ENCODE assay signal across 8 cellular contexts in genomic region chr19:3987619-3988371, GRCh38. TPM values are rescaled to one million over a fixed set of nuclear protein-coding genes. Genes with fewer than 3 reads are reported as not detected.
DNase-seq lines count a peak whose midpoint lies in the region; ATAC-seq, FAIRE-seq and TF ChIP-seq lines count a peak whose summit lies in the region.

No MANE protein-coding gene starts in this region.

- peaks cover 21% of the 10 kb centered on the region for H3K36me3 ChIP-seq in A673 (ENCODE audit: insufficient read depth, low read length, poor library complexity, severe bottlenecking)
- peaks cover 13% of the 10 kb centered on the region for H3K36me3 ChIP-seq in neutrophil
- peaks cover 0 to 16% (median 15%) of the 10 kb centered on the region in 5 donors for H3K36me3 ChIP-seq in subcutaneous abdominal adipose tissue (ENCODE audit: control insufficient read depth in 5 of 5, insufficient read depth in 5 of 5, low read length in 5 of 5)

- H3K9me3 ChIP-seq in A673 (ENCODE audit: low read depth, low read length, poor library complexity, severe bottlenecking) = no peaks in the 10 kb centered on the region
- no peaks in the 10 kb centered on the region for H3K9me3 ChIP-seq in neutrophil
- no peaks in the 10 kb centered on the region for H3K9me3 ChIP-seq in subcutaneous abdominal adipose tissue (ENCODE audit: control insufficient read depth in 5 of 5, low read length in 5 of 5)

- peaks cover 24% of the 10 kb centered on the region for H3K4me1 ChIP-seq in A673 (ENCODE audit: insufficient read depth, low read length, poor library complexity, severe bottlenecking)
- H3K4me1 ChIP-seq in neutrophil (ENCODE audit: control insufficient read depth in 1 of 2, insufficient read depth in 1 of 2, low read depth in 1 of 2, low read length in 1 of 2) = peaks cover 41 to 46% of the 10 kb centered on the region in 2 experiments
- H3K4me1 ChIP-seq in subcutaneous abdominal adipose tissue (ENCODE audit: control insufficient read depth in 5 of 5, insufficient read depth in 5 of 5, low read length in 5 of 5) = peaks cover 19 to 53% (median 50%) of the 10 kb centered on the region in 5 donors

- H3K27me3 ChIP-seq in A673 (replicated peaks; ENCODE audit: insufficient read depth, low read depth, low read length, poor library complexity) (no peaks in the 10 kb centered on the region), neutrophil (peaks cover 5% of the 10 kb centered on the region), subcutaneous abdominal adipose tissue (ENCODE audit: control insufficient read depth in 5 of 5, insufficient read depth in 4 of 5, low read length in 5 of 5) (no peaks in the 10 kb centered on the region)

- no peak overlapping the region for H3K9ac ChIP-seq in subcutaneous abdominal adipose tissue (ENCODE audit: low read length in 5 of 5)

- CTCF ChIA-PET in A673 (lab: Charles Lee) = interaction anchor here (0.5 to 1.5 kb wide), 22 partner anchors 17 to 1037 kb away, joined by 3 to 16 read pairs (median 6); partner anchors contain the start of genes MPND, MRPL54 and PIAS4

- peak overlapping the region; percentile 98 for H3K4me3 ChIP-seq in A673 (ENCODE audit: low read depth, low read length, poor library complexity, severe bottlenecking)
- H3K4me3 ChIP-seq in neutrophil (ENCODE audit: low read depth in 1 of 2, low read length in 1 of 2) = peak overlapping the region; percentile 9 to 95
- H3K4me3 ChIP-seq in subcutaneous abdominal adipose tissue (ENCODE audit: low read depth in 1 of 5, low read length in 5 of 5) = peak overlapping the region in 3 of 5 donors; percentile 22 to 35 (median 22)

- in situ Hi-C loops in SK-MEL-5 (cut with HindIII; ENCODE audit: low pct_unique_long_range_greater_than_20kb, low sequenced_read_pairs) = loop anchor here (25.0 kb wide), 1 partner anchor 225 kb away; no protein-coding TSS in a partner anchor

- ATAC-seq in GM18907 (IDR thresholded peaks at IDR 0.05; ENCODE audit: unreplicated experiment) = peak; percentile 42

- FAIRE-seq in frontal cortex (lab: Jason Lieb, UNC) = no peak

- BruUV-seq in A673 (replicated peaks; lab: Mats Ljungman, UMichigan) = no TSS peak

- H3K27ac ChIP-seq in A673 (ENCODE audit: low read depth, low read length, poor library complexity, severe bottlenecking) (peak overlapping the region; percentile 45), neutrophil (no peak overlapping the region), subcutaneous abdominal adipose tissue (ENCODE audit: low read depth, low read length) (no peak overlapping the region)

- TF ChIP-seq CTCF in A673 (conservative IDR thresholded peaks at IDR 0.05; ENCODE audit: low read depth, low read length) (peak; percentile 90), neutrophil (IDR thresholded peaks at IDR 0.05) (peak; percentile 88)

- intact Hi-C loops in A673 (cut with micrococcal nuclease; ENCODE audit: unreplicated experiment) = no loop called here

- DNase-seq in A673 (ENCODE audit: low spot score) (peak; percentile 91), NAMALWA (ENCODE audit: low spot score) (peak; percentile 95), SK-MEL-5 (ENCODE audit: low read depth, low spot score) (peak; percentile 84), frontal cortex (ENCODE audit: low spot score in 2 of 2) (peak; percentile 71 to 79)
- peak; percentile 82 for DNase-seq in activated gamma-delta T cell treated with anti-CD3 and anti-CD28 coated beads, Interleukin-2, amount 50 U/mL, for 16 hours (ENCODE audit: low read depth)

- POLR2A ChIA-PET in A673 (lab: Charles Lee; ENCODE audit: low non-redundant PET) = interaction anchor here (0.5 to 0.7 kb wide), 4 partner anchors 10 to 488 kb away, joined by 14 to 37 read pairs (median 22); partner anchors contain the start of gene MPND

RNA-seq across cellular contexts. Expression of gene EEF2, which starts 2.5 kb away (rescaled TPM):
- 2,701 and 2,706 TPM in 2 replicates for total RNA-seq in A673 (2021)
- 1,726 and 1,742 TPM in 2 replicates for total RNA-seq in SK-MEL-5 (2014; rRNA removed; shearing (Covaris generic))
- 1,706 and 2,105 TPM in 2 replicates for polyA plus RNA-seq in SK-MEL-5 (2015; cell fraction: cytosol; rRNA removed)
- polyA plus RNA-seq in SK-MEL-5 (2015; cell fraction: nucleus; rRNA removed) = 424 and 489 TPM in 2 replicates
- 2,434 TPM for total RNA-seq in frontal cortex

RNA-seq across cellular contexts. Expression of gene DAPK3, which starts 16.9 kb away (rescaled TPM):
- total RNA-seq in A673 (2021) = 58.3 and 65.9 TPM in 2 replicates
- 55.6 and 62.7 TPM in 2 replicates for total RNA-seq in SK-MEL-5 (2014; rRNA removed; shearing (Covaris generic))
- 48.3 and 69.5 TPM in 2 replicates for polyA plus RNA-seq in SK-MEL-5 (2015; cell fraction: cytosol; rRNA removed)
- polyA plus RNA-seq in SK-MEL-5 (2015; cell fraction: nucleus; rRNA removed) = 56.0 and 97.2 TPM in 2 replicates
- total RNA-seq in frontal cortex = 53.4 TPM

RNA-seq across cellular contexts. Expression of gene PIAS4, which starts 19.7 kb away (rescaled TPM):
- total RNA-seq in A673 (2021) (48.1 and 59.1 TPM in 2 replicates), frontal cortex (22.0 TPM)
- 19.1 and 20.6 TPM in 2 replicates for total RNA-seq in SK-MEL-5 (2014; rRNA removed; shearing (Covaris generic))
- 17.5 and 18.5 TPM in 2 replicates for polyA plus RNA-seq in SK-MEL-5 (2015; cell fraction: cytosol; rRNA removed)
- 12.2 and 15.6 TPM in 2 replicates for polyA plus RNA-seq in SK-MEL-5 (2015; cell fraction: nucleus; rRNA removed)

RNA-seq across cellular contexts. Expression of gene NMRK2, which starts 54.9 kb away (rescaled TPM):
- total RNA-seq in A673 (2021) = not detected in 2 replicates
- 1.2 and 2.5 TPM in 2 replicates for total RNA-seq in SK-MEL-5 (2014; rRNA removed; shearing (Covaris generic))
- 1.5 and 3.2 TPM in 2 replicates for polyA plus RNA-seq in SK-MEL-5 (2015; cell fraction: cytosol; rRNA removed)
- 3.4 and 6.7 TPM in 2 replicates for polyA plus RNA-seq in SK-MEL-5 (2015; cell fraction: nucleus; rRNA removed)
- not detected for total RNA-seq in frontal cortex

Comparison
In these comparisons a context has a peak if more than half of its experiments do, and no peak if none do; other contexts are left out.
1. H3K4me3 ChIP-seq: peak in every context shown above with its lines; median percentile 98 in A673; 52 in neutrophil; 22 in subcutaneous abdominal adipose tissue.